12 cellular contexts compared by ENCODE assay signal in the genomic region with DNA sequence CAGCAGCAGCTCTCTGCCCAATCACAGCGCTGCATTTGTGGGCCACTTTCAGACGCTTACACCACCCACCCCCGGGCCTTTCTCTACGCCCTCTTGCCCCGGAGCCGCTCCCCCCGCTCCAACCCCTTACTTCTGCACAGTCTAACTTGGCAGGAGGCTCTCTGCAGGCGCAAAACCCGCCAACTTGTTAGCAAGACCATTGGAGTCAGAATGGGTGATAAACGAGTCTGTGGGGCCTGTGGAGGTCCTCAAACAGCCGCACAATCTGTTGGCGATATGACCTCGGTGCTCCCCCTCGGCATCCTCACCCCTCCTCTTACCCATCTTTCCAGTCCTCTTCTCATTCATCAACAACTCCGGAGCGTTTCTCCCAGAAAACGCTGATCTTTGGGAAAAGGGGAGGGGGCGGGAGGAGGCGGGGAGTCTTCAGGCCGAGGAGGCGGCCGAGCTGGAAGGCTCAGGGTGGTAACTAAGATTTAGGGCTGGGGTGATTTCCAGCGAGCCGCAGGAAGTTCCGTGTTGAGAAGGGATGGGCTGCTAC. TPM values are rescaled to one million over a fixed set of nuclear protein-coding genes. Genes with fewer than 3 reads are reported as not detected.
DNase-seq lines count a peak whose midpoint lies in the region; ATAC-seq and TF ChIP-seq lines count a peak whose summit lies in the region.
"Had no signal": no experiment of that assay in that cellular context is flagged by ENCODE, and none has a peak within 500 bp of the region (broad histone marks: within the 10 kb centered on the region; RNA-seq: fewer than 3 reads in every experiment).

No MANE protein-coding gene starts in this region.

- ATAC-seq in SK-N-SH treated with all-trans-retinoic acid at 6 μM for 48 hours: no peak
- no peak for ATAC-seq in GM18505 (IDR thresholded peaks at IDR 0.05; ENCODE audit: unreplicated experiment)
- ATAC-seq: activated CD8-positive, alpha-beta memory T cell treated with anti-CD3 and anti-CD28 coated beads, Interleukin-2, amount 10 ng/mL, durations not matched to agents 7 days and 5 days had no signal

- no peak for TF ChIP-seq RAD21 in SK-N-SH (IDR thresholded peaks at IDR 0.05; ENCODE audit: low read length)

- no peak for TF ChIP-seq EP300 in SK-N-SH (IDR thresholded peaks at IDR 0.05; ENCODE audit: borderline replicate concordance in 1 of 2, low read depth in 1 of 2, low read length in 1 of 2)

- H2AFZ ChIP-seq in SK-N-SH (ENCODE audit: low read depth): no peak overlapping the region

- POLR2A ChIA-PET in SK-N-SH (lab: Yijun Ruan, JAX): no interaction called here

- no peaks in the 10 kb centered on the region for H3F3A ChIP-seq in SK-N-SH (replicated peaks; ENCODE audit: insufficient read depth)

- H3K4me2 ChIP-seq in SK-N-SH (no peak overlapping the region), skeletal muscle satellite cell (ENCODE audit: low read length) (peak overlapping the region; percentile 59)

- CTCF ChIA-PET in SK-N-SH (lab: Yijun Ruan, JAX): interaction anchor here (1.1 to 1.6 kb wide), 2 partner anchors 14 to 87 kb away, joined by 3 to 4 read pairs; no protein-coding TSS in a partner anchor

- no peaks in the 10 kb centered on the region for H3K79me2 ChIP-seq in SK-N-SH (ENCODE audit: insufficient read depth)

- 4% methylated on average over 21 of the region's 25 CpGs for WGBS in SK-N-SH (ENCODE audit: low lambda C conversion rate)
- WGBS in iPS DF 6.9 (ENCODE audit: insufficient coverage, insufficient read length): no CpG with 5 or more reads among the region's 25 CpGs

- H3K27ac ChIP-seq in SK-N-SH (ENCODE audit: low read depth in 2 of 2, low read length in 1 of 2): no peak overlapping the region
- no peak overlapping the region for H3K27ac ChIP-seq in SK-N-MC
- H3K27ac ChIP-seq in iPS DF 6.9 (ENCODE audit: low read length): no peak overlapping the region

- no peak for TF ChIP-seq CTCF in SK-N-SH (IDR thresholded peaks at IDR 0.05)

- H3K9me3 ChIP-seq in SK-N-SH (no peaks in the 10 kb centered on the region), SK-N-MC (ENCODE audit: low read depth, low read length) (no peaks in the 10 kb centered on the region), iPS DF 6.9 (ENCODE audit: control insufficient read depth, insufficient read depth, low read length) (no peaks in the 10 kb centered on the region), skeletal muscle satellite cell (replicated peaks; ENCODE audit: low read length) (no peaks in the 10 kb centered on the region)

- peaks cover 96% of the 10 kb centered on the region for H3K27me3 ChIP-seq in SK-N-SH (ENCODE audit: insufficient read depth)
- H3K27me3 ChIP-seq in iPS DF 6.9 (ENCODE audit: control insufficient read depth, insufficient read depth, low read length): peaks cover 27% of the 10 kb centered on the region
- H3K27me3 ChIP-seq in skeletal muscle satellite cell (ENCODE audit: control insufficient read depth, insufficient read depth, low read length): peaks cover 96% of the 10 kb centered on the region

- no peak overlapping the region for H3K4me3 ChIP-seq in SK-N-SH (ENCODE audit: low read depth in 2 of 2, low read length in 1 of 2)
- H3K4me3 ChIP-seq in SK-N-MC: peak overlapping the region; percentile 47
- peak overlapping the region; percentile 50; the same call in 1 of the 2 replicates for H3K4me3 ChIP-seq in iPS DF 6.9 (ENCODE audit: low read length)
- H3K4me3 ChIP-seq in skeletal muscle satellite cell (ENCODE audit: low read length): no peak overlapping the region

- no peaks in the 10 kb centered on the region for H4K20me1 ChIP-seq in SK-N-SH (ENCODE audit: insufficient read depth)

- no peak overlapping the region for H3K9ac ChIP-seq in SK-N-SH
- H3K9ac ChIP-seq in SK-N-MC (ENCODE audit: insufficient read length): no peak overlapping the region
- no peak overlapping the region for H3K9ac ChIP-seq in skeletal muscle satellite cell (ENCODE audit: low read depth, low read length)

- peaks cover 0 to 7% of the 10 kb centered on the region in 2 experiments; a peak in 1 of 4 replicates for H3K4me1 ChIP-seq in SK-N-SH (ENCODE audit: control insufficient read depth in 1 of 2, insufficient read depth in 2 of 2, low read depth in 1 of 2, low read length in 1 of 2)
- H3K4me1 ChIP-seq in iPS DF 6.9 (ENCODE audit: control insufficient read depth, insufficient read depth, low read length): no peaks in the 10 kb centered on the region; the same call in 1 of the 2 replicates
- peaks cover 25% of the 10 kb centered on the region for H3K4me1 ChIP-seq in skeletal muscle satellite cell (ENCODE audit: control insufficient read depth, insufficient read depth, low read length)

- no peaks in the 10 kb centered on the region for H3K36me3 ChIP-seq in SK-N-SH (replicated peaks in 1 of 2; ENCODE audit: control insufficient read depth in 1 of 2, insufficient read depth in 2 of 2, low read length in 1 of 2)
- no peaks in the 10 kb centered on the region for H3K36me3 ChIP-seq in SK-N-MC (ENCODE audit: insufficient read depth, low read length)
- H3K36me3 ChIP-seq in iPS DF 6.9 (ENCODE audit: control insufficient read depth, insufficient read depth, low read length): no peaks in the 10 kb centered on the region
- no peaks in the 10 kb centered on the region for H3K36me3 ChIP-seq in skeletal muscle satellite cell (ENCODE audit: insufficient read depth, low read length)

- H3K9me2 ChIP-seq in SK-N-SH: no peaks in the 10 kb centered on the region

- TF ChIP-seq POLR2A in GM18505 (IDR thresholded peaks at IDR 0.05; ENCODE audit: borderline replicate concordance, extremely low read depth, insufficient read depth, insufficient read length): no peak

- DNase-seq in SK-N-SH: peak; percentile 48
- DNase-seq in SK-N-MC (ENCODE audit: low read depth, low spot score): no peak
- no peak for DNase-seq in iPS DF 6.9 (ENCODE audit: low read depth, low spot score)
- no peak for DNase-seq in SHP77 (lab: John Stamatoyannopoulos, UW)
- no peak for DNase-seq in DMS53 (lab: John Stamatoyannopoulos, UW)
- DNase-seq: activated CD8-positive, alpha-beta memory T cell treated with anti-CD3 and anti-CD28 coated beads, Interleukin-2, amount 10 ng/mL, durations not matched to agents 7 days and 5 days; MV-4-11; SIG-M5; small intestine had no signal

TF ChIP-seq in SK-N-SH, 30 proteins besides CTCF, POLR2A, EP300 and RAD21 (continues in another document):
- TF ChIP-seq NFIC (IDR thresholded peaks at IDR 0.05; ENCODE audit: borderline replicate concordance): no peak
- TF ChIP-seq FOXJ3 (CRISPR knock-in tag; IDR thresholded peaks at IDR 0.05): no peak
- TF ChIP-seq GABPA (IDR thresholded peaks at IDR 0.05; ENCODE audit: low read depth): no peak
- TF ChIP-seq, protein P1, sequence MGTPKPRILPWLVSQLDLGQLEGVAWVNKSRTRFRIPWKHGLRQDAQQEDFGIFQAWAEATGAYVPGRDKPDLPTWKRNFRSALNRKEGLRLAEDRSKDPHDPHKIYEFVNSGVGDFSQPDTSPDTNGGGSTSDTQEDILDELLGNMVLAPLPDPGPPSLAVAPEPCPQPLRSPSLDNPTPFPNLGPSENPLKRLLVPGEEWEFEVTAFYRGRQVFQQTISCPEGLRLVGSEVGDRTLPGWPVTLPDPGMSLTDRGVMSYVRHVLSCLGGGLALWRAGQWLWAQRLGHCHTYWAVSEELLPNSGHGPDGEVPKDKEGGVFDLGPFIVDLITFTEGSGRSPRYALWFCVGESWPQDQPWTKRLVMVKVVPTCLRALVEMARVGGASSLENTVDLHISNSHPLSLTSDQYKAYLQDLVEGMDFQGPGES (IDR thresholded peaks at IDR 0.05; ENCODE audit: low read depth, low read length): no peak
- no peak for TF ChIP-seq MEF2A (IDR thresholded peaks at IDR 0.05; ENCODE audit: borderline replicate concordance, low read depth)
- TF ChIP-seq CHD2 (IDR thresholded peaks at IDR 0.05; ENCODE audit: low read length, partially characterized antibody): no peak
- TF ChIP-seq SIN3A (IDR thresholded peaks at IDR 0.05; ENCODE audit: borderline replicate concordance, low read depth, low read length): no peak
- TF ChIP-seq, protein P2, sequence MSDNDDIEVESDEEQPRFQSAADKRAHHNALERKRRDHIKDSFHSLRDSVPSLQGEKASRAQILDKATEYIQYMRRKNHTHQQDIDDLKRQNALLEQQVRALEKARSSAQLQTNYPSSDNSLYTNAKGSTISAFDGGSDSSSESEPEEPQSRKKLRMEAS (IDR thresholded peaks at IDR 0.05; ENCODE audit: low read depth): no peak
- TF ChIP-seq TAF1 (IDR thresholded peaks at IDR 0.05; ENCODE audit: borderline replicate concordance, low read depth, low read length): no peak
- TF ChIP-seq FOXM1 (IDR thresholded peaks at IDR 0.05; ENCODE audit: low read depth): no peak

TF ChIP-seq in SK-N-SH treated with all-trans-retinoic acid at 6 μM for 48 hours, 23 proteins besides CTCF, POLR2A, EP300 and RAD21:
- TF ChIP-seq ZFP30 (CRISPR knock-in tag; IDR thresholded peaks at IDR 0.05) (no peak), OSR1 (CRISPR knock-in tag; IDR thresholded peaks at IDR 0.05) (no peak), TOX (CRISPR knock-in tag; IDR thresholded peaks at IDR 0.05; ENCODE audit: borderline replicate concordance) (no peak), ZNF70 (CRISPR knock-in tag; IDR thresholded peaks at IDR 0.05) (no peak)

RNA-seq across cellular contexts. Expression of a gene that starts 4.2 kb away (rescaled TPM):
- not detected in 2 replicates for polyA plus RNA-seq in SK-N-SH (2012; rRNA removed)
- polyA plus RNA-seq in SK-N-SH (2012; cell fraction: cytosol; rRNA removed): not detected in 2 replicates
- not detected in 2 replicates for polyA plus RNA-seq in SK-N-SH (2012; cell fraction: nucleus; rRNA removed)
- total RNA-seq in skeletal muscle satellite cell (2012; rRNA removed): not detected in 2 replicates
- total RNA-seq: activated CD8-positive, alpha-beta memory T cell treated with anti-CD3 and anti-CD28 coated beads, Interleukin-2, amount 10 ng/mL, durations not matched to agents 7 days and 5 days had no signal
- polyA plus RNA-seq: small intestine had no signal

Comparison
In these comparisons a context has a peak if more than half of its experiments do, and no peak if none do; other contexts are left out.
1. H3K4me3 ChIP-seq: peak in SK-N-MC (single experiment) and iPS DF 6.9 (single experiment); none in SK-N-SH (0 of 2) and skeletal muscle satellite cell (single experiment).